ENCODE assay signal across 19 cellular contexts in genomic region chr3:13266651-13267347, GRCh38.
A peak's percentile ranks its signal among the peaks of the same experiment; 100 is the strongest.
DNase-seq lines count a peak whose midpoint lies in the region; ATAC-seq, FAIRE-seq and TF ChIP-seq lines count a peak whose summit lies in the region.
"Had no signal": no experiment of that assay in that cellular context is flagged by ENCODE, and none has a peak within 500 bp of the region (broad histone marks: within the 10 kb centered on the region; RNA-seq: fewer than 3 reads in every experiment).

No MANE protein-coding gene starts in this region.

- H3K27ac Mint-ChIP-seq in activated CD4-positive, alpha-beta T cell treated with anti-CD3 and anti-CD28 coated beads, Interleukin-2, amount 10 ng/mL, durations not matched to agents 24 days and 14 days, result no peak overlapping the region
- H3K27ac Mint-ChIP-seq: B cell; CD4-positive, alpha-beta T cell had no signal

- ATAC-seq in HG03571 (IDR thresholded peaks at IDR 0.05; ENCODE audit: unreplicated experiment), result no peak

- H3K27me3 ChIP-seq in BLaER1, result no peaks in the 10 kb centered on the region
- H3K27me3 ChIP-seq in WERI-Rb-1 (ENCODE audit: insufficient read depth, low read depth, severe bottlenecking), result no peaks in the 10 kb centered on the region
- no peaks in the 10 kb centered on the region for H3K27me3 ChIP-seq in testis

- H3K4me1 ChIP-seq in BLaER1, result peaks cover 85% of the 10 kb centered on the region
- H3K4me1 ChIP-seq in kidney (ENCODE audit: control insufficient read depth in 1 of 2, insufficient read depth in 1 of 2, low read depth in 1 of 2, low read length in 2 of 2), result peaks cover 4 to 9% of the 10 kb centered on the region in 2 donors
- H3K4me1 ChIP-seq in testis, result peaks cover 7% of the 10 kb centered on the region
- H3K4me1 ChIP-seq: Caco-2, HAP-1 had no signal

- peaks cover 13% of the 10 kb centered on the region for H3K9me3 ChIP-seq in BLaER1
- peaks cover 5% of the 10 kb centered on the region for H3K9me3 ChIP-seq in WERI-Rb-1 (ENCODE audit: severe bottlenecking)
- peaks cover 0 to 11% of the 10 kb centered on the region in 2 donors for H3K9me3 ChIP-seq in kidney (ENCODE audit: control insufficient read depth in 1 of 2, low read length in 2 of 2)
- no peaks in the 10 kb centered on the region for H3K9me3 ChIP-seq in testis
- H3K9me3 ChIP-seq: Caco-2, HAP-1 had no signal

- TF ChIP-seq POLR2A in testis (IDR thresholded peaks at IDR 0.05), result no peak

- H3K36me3 Mint-ChIP-seq in activated CD4-positive, alpha-beta T cell treated with anti-CD3 and anti-CD28 coated beads, Interleukin-2, amount 10 ng/mL, durations not matched to agents 24 days and 14 days (ENCODE audit: low read depth), result no peaks in the 10 kb centered on the region

- no peaks in the 10 kb centered on the region for H3K36me3 ChIP-seq in BLaER1
- H3K36me3 ChIP-seq in WERI-Rb-1, result peaks cover 10% of the 10 kb centered on the region
- no peaks in the 10 kb centered on the region for H3K36me3 ChIP-seq in kidney (ENCODE audit: control insufficient read depth in 1 of 2, insufficient read depth in 2 of 2, low read length in 2 of 2)
- H3K36me3 ChIP-seq in testis (ENCODE audit: low read depth, missing control alignments), result no peaks in the 10 kb centered on the region
- H3K36me3 ChIP-seq: HAP-1 had no signal

- H3K9me3 Mint-ChIP-seq in activated CD4-positive, alpha-beta T cell treated with anti-CD3 and anti-CD28 coated beads, Interleukin-2, amount 10 ng/mL, durations not matched to agents 24 days and 14 days, result no peaks in the 10 kb centered on the region
- H3K9me3 Mint-ChIP-seq: CD4-positive, alpha-beta T cell had no signal

- H3K4me3 Mint-ChIP-seq in activated CD4-positive, alpha-beta T cell treated with anti-CD3 and anti-CD28 coated beads, Interleukin-2, amount 10 ng/mL, durations not matched to agents 24 days and 14 days, result no peak overlapping the region
- H3K4me3 Mint-ChIP-seq: B cell; CD4-positive, alpha-beta T cell; IgD-negative memory B cell had no signal

- H3K9ac ChIP-seq in BLaER1 (peak overlapping the region; percentile 4; the same call in 1 of the 2 replicates), kidney (ENCODE audit: low read length in 2 of 2) (no peak overlapping the region)
- H3K9ac ChIP-seq: GM23248 had no signal

- H3K27me3 Mint-ChIP-seq in activated CD4-positive, alpha-beta T cell treated with anti-CD3 and anti-CD28 coated beads, Interleukin-2, amount 10 ng/mL, durations not matched to agents 24 days and 14 days, result peaks cover 3% of the 10 kb centered on the region

- intact Hi-C loops in kidney (cut with DNase I), result no loop called here
- intact Hi-C loops in testis (cut with DNase I; ENCODE audit: low total_unique reads), result no loop called here
- intact Hi-C loops in activated CD4-positive, alpha-beta T cell treated with anti-CD3 and anti-CD28 coated beads, Interleukin-2, amount 10 ng/mL, durations not matched to agents 24 days and 14 days (cut with micrococcal nuclease), result no loop called here

- H3K27ac ChIP-seq in BLaER1, result peak overlapping the region; percentile 42; the same call in 1 of the 2 replicates
- peak overlapping the region; percentile 40; the same call in 1 of the 2 replicates for H3K27ac ChIP-seq in WERI-Rb-1
- no peak overlapping the region for H3K27ac ChIP-seq in kidney (ENCODE audit: low read depth in 2 of 2, low read length in 2 of 2)
- H3K27ac ChIP-seq in testis, result peak overlapping the region; percentile 14 to 18
- H3K27ac ChIP-seq: C4-2B, GM23248 had no signal

- no peaks in the 10 kb centered on the region for H4K20me1 ChIP-seq in BLaER1

- H3K4me2 ChIP-seq in BLaER1, result peak overlapping the region; percentile 88

- H3K4me1 Mint-ChIP-seq in activated CD4-positive, alpha-beta T cell treated with anti-CD3 and anti-CD28 coated beads, Interleukin-2, amount 10 ng/mL, durations not matched to agents 24 days and 14 days, result peaks cover 7% of the 10 kb centered on the region

- no peak overlapping the region for H3K4me3 ChIP-seq in BLaER1
- no peak overlapping the region for H3K4me3 ChIP-seq in WERI-Rb-1 (ENCODE audit: low read depth, low read length)
- H3K4me3 ChIP-seq in kidney (ENCODE audit: low read length in 2 of 2), result no peak overlapping the region
- no peak overlapping the region for H3K4me3 ChIP-seq in testis
- H3K4me3 ChIP-seq: GM23248, HAP-1 had no signal

- 81 to 83% methylated on average over 8 to 13 of the region's 13 CpGs for WGBS in testis, 2 donors

- no peak for FAIRE-seq in kidney (lab: Jason Lieb, UNC)
- FAIRE-seq: D721Med, GM12892, GM18507 had no signal

- TF ChIP-seq CTCF in WERI-Rb-1 (IDR thresholded peaks at IDR 0.05; ENCODE audit: low read depth, low read length), result no peak
- TF ChIP-seq CTCF in kidney (IDR thresholded peaks at IDR 0.05; ENCODE audit: borderline replicate concordance, extremely low read depth, insufficient read depth), result no peak
- no peak for TF ChIP-seq CTCF in testis (IDR thresholded peaks at IDR 0.05)

- DNase-seq in WERI-Rb-1 (no peak), kidney (peak; percentile 44), testis (no peak), cerebellum (ENCODE audit: low spot score) (no peak)
- no peak for DNase-seq in activated CD4-positive, alpha-beta T cell treated with anti-CD3 and anti-CD28 coated beads, Interleukin-2, amount 10 ng/mL, durations not matched to agents 24 days and 14 days
- DNase-seq: Caco-2; CD4-positive, alpha-beta T cell; DMS79; GDM1; GM23248 had no signal

Comparison
In these comparisons a context has a peak if more than half of its experiments do, and no peak if none do; other contexts are left out.
1. H3K27ac ChIP-seq: peak in BLaER1 (single experiment), WERI-Rb-1 (single experiment) and testis (2 of 2); none in kidney (0 of 2).